Comparison of ENCODE assay signal across 25 cellular contexts in genomic region chr20:8805737-8806442, GRCh38.
DNase-seq lines count a peak whose midpoint lies in the region; ATAC-seq and TF ChIP-seq lines count a peak whose summit lies in the region.
"Had no signal": no experiment of that assay in that cellular context is flagged by ENCODE, and none has a peak within 500 bp of the region (broad histone marks: within the 10 kb centered on the region; RNA-seq: fewer than 3 reads in every experiment).

No MANE protein-coding gene starts in this region.

- no peaks in the 10 kb centered on the region for H3K9me3 ChIP-seq in H9 (ENCODE audit: control insufficient read depth, low read depth, low read length)
- no peaks in the 10 kb centered on the region for H3K9me3 ChIP-seq in PC-3 (ENCODE audit: low read length)
- H3K9me3 ChIP-seq: colonic mucosa, left lung, SK-N-SH, uterus had no signal

- no CpG with 5 or more reads among the region's 6 CpGs for WGBS in H9 (ENCODE audit: extremely low coverage, insufficient read length, low lambda C conversion rate)
- WGBS in lower leg skin, 2 donors = 87 to 92% methylated on average over 6 of the region's 6 CpGs

- no peaks in the 10 kb centered on the region for H3K27me3 ChIP-seq in H9 (ENCODE audit: insufficient read depth, low read length)
- no peaks in the 10 kb centered on the region for H3K27me3 ChIP-seq in PC-3 (ENCODE audit: low read length)
- H3K27me3 ChIP-seq: colonic mucosa, left lung, uterus had no signal

- TF ChIP-seq CTCF in H9 (conservative IDR thresholded peaks at IDR 0.05) (no peak), PC-3 (conservative IDR thresholded peaks at IDR 0.05; ENCODE audit: low read depth, low read length) (no peak), nephron progenitor cell (IDR thresholded peaks at IDR 0.05) (no peak), lower leg skin (IDR thresholded peaks at IDR 0.05) (no peak)

- POLR2A ChIA-PET in PC-3 (lab: Charles Lee; ENCODE audit: unreplicated experiment) = no interaction called here

- H3K27ac Mint-ChIP-seq in H9 = peak overlapping the region in 2 of 3 experiments; percentile 54 to 69; a peak in 2 of 7 replicates
- H3K27ac Mint-ChIP-seq in nephron progenitor cell = peak overlapping the region; percentile 39
- H3K27ac Mint-ChIP-seq: activated naive CD4-positive, alpha-beta T cell treated with anti-CD3 and anti-CD28 coated beads, Interleukin-2, amount 50 U/mL, for 24 hours; progenitor cell of endocrine pancreas had no signal

- H3K4me3 ChIP-seq in PC-3 (ENCODE audit: low read length) (no peak overlapping the region), lower leg skin (ENCODE audit: low read depth, poor library complexity, severe bottlenecking) (no peak overlapping the region)
- H3K4me3 ChIP-seq: colonic mucosa, left lung, skin epidermis, uterus had no signal

- no peak overlapping the region for H2BK5ac ChIP-seq in H9 (ENCODE audit: insufficient read length, low read length)

- H2BK120ac ChIP-seq in H9 (ENCODE audit: low read depth, low read length, poor library complexity, severe bottlenecking) = no peak overlapping the region

- H3K36me3 ChIP-seq in PC-3 (ENCODE audit: low read depth, low read length) = no peaks in the 10 kb centered on the region
- H3K36me3 ChIP-seq: colonic mucosa, left lung, uterus had no signal

- H3K9me3 Mint-ChIP-seq in H9 = no peaks in the 10 kb centered on the region
- no peaks in the 10 kb centered on the region for H3K9me3 Mint-ChIP-seq in nephron progenitor cell
- H3K9me3 Mint-ChIP-seq: activated naive CD4-positive, alpha-beta T cell treated with anti-CD3 and anti-CD28 coated beads, Interleukin-2, amount 50 U/mL, for 24 hours; neural crest cell had no signal

- DNase-seq in activated naive CD4-positive, alpha-beta T cell treated with Interleukin-2 at 50 U/mL for 16 hours = peak; percentile 1
- DNase-seq in activated naive CD4-positive, alpha-beta T cell (lab: John Stamatoyannopoulos, UW) = no peak
- DNase-seq in H9 (no peak), PC-3 (peak; percentile 44), nephron progenitor cell (no peak), activated gamma-delta T cell treated with Interleukin-2 at 50 U/mL for 16 hours (no peak), lower leg skin (ENCODE audit: low spot score in 2 of 2) (no peak)
- no peak for DNase-seq in stimulated activated naive CD4-positive, alpha-beta T cell treated with Interleukin-2 at 50 U/mL for 16 hours (lab: John Stamatoyannopoulos, UW)
- DNase-seq: activated CD4-positive, alpha-beta T cell treated with anti-CD3 and anti-CD28 coated beads for 1 hour; colonic mucosa; DMS153; GF-D8; head of caudate nucleus; Kasumi-1; left lung; NCI-H82; SK-N-SH; stimulated activated CD4-positive, alpha-beta T cell treated with anti-CD3 and anti-CD28 coated beads, Interleukin-2, amount 100 ng/mL, for 48 hours; substantia nigra; uterus had no signal

- H3K79me1 ChIP-seq in H9 (ENCODE audit: insufficient read depth, low read depth, low read length, poor library complexity, severe bottlenecking) = no peaks in the 10 kb centered on the region

- no peak overlapping the region for H4K5ac ChIP-seq in H9 (ENCODE audit: insufficient read length, low read depth, low read length)

- H3K36me3 Mint-ChIP-seq in H9 (ENCODE audit: insufficient read depth in 1 of 3, low read depth in 3 of 3) (no peaks in the 10 kb centered on the region), nephron progenitor cell (ENCODE audit: low read depth) (peaks cover 10% of the 10 kb centered on the region)
- H3K36me3 Mint-ChIP-seq: activated naive CD4-positive, alpha-beta T cell treated with anti-CD3 and anti-CD28 coated beads, Interleukin-2, amount 50 U/mL, for 24 hours had no signal

- H3K23me2 ChIP-seq in H9 (ENCODE audit: insufficient read length, low read depth, low read length, poor library complexity, severe bottlenecking) = no peaks in the 10 kb centered on the region

- H3K14ac ChIP-seq in H9 (ENCODE audit: insufficient read depth, low read length) = no peak overlapping the region

- CTCF ChIA-PET in PC-3 (lab: Charles Lee) = no interaction called here

- H3K9me2 ChIP-seq in PC-3 (replicated peaks; ENCODE audit: low read length) = no peaks in the 10 kb centered on the region
- H3K9me2 ChIP-seq: SK-N-SH had no signal

- no peak overlapping the region for H2AK5ac ChIP-seq in H9 (ENCODE audit: insufficient read length, low read length)

- no peak overlapping the region for H2BK15ac ChIP-seq in H9 (ENCODE audit: low read depth, low read length)

- H3K79me2 ChIP-seq in H9 (ENCODE audit: insufficient read depth, low read length) (no peaks in the 10 kb centered on the region), PC-3 (ENCODE audit: low read length) (no peaks in the 10 kb centered on the region)

- H4K20me1 ChIP-seq in H9 (ENCODE audit: control insufficient read depth, insufficient read depth, insufficient read length) = no peaks in the 10 kb centered on the region
- H4K20me1 ChIP-seq in PC-3 (ENCODE audit: low read length) = no peaks in the 10 kb centered on the region

- no peak overlapping the region for H3K4me3 Mint-ChIP-seq in H9
- no peak overlapping the region for H3K4me3 Mint-ChIP-seq in nephron progenitor cell
- H3K4me3 Mint-ChIP-seq: activated naive CD4-positive, alpha-beta T cell treated with anti-CD3 and anti-CD28 coated beads, Interleukin-2, amount 50 U/mL, for 24 hours; neural crest cell had no signal

- H3K23ac ChIP-seq in H9 (ENCODE audit: insufficient read length, low read depth, low read length) = no peak overlapping the region

- no peak overlapping the region for H4K8ac ChIP-seq in H9 (replicated peaks; ENCODE audit: insufficient read length, low read depth, low read length)

- H4K91ac ChIP-seq in H9 (ENCODE audit: insufficient read length, low read depth, low read length) = no peak overlapping the region

- no TSS peak for BruUV-seq in PC-3 (replicated peaks; lab: Mats Ljungman, UMichigan)

- no peak overlapping the region for H3K56ac ChIP-seq in H9 (ENCODE audit: insufficient read length, low read depth, low read length)

- TF ChIP-seq POLR2A in lower leg skin (IDR thresholded peaks at IDR 0.05) = no peak

- intact Hi-C loops in PC-3 (cut with micrococcal nuclease) = no loop called here
- intact Hi-C loops in lower leg skin (cut with DNase I; ENCODE audit: low total_unique reads) = no loop called here

- H2BK20ac ChIP-seq in H9 (ENCODE audit: low read depth, low read length, poor library complexity, severe bottlenecking) = no peak overlapping the region

- H3K27ac ChIP-seq in H9 (ENCODE audit: insufficient read length, low read depth, low read length) (no peak overlapping the region), PC-3 (ENCODE audit: low read length) (no peak overlapping the region)
- H3K27ac ChIP-seq: C4-2B, colonic mucosa, left lung, skin epidermis, uterus had no signal

- no peak overlapping the region for H3K18ac ChIP-seq in H9 (ENCODE audit: insufficient read length, low read depth, low read length)

- no peak overlapping the region for H3T11ph ChIP-seq in H9 (ENCODE audit: low read length)

- peaks cover 46 to 51% of the 10 kb centered on the region in 2 experiments for H3K4me1 Mint-ChIP-seq in H9
- H3K4me1 Mint-ChIP-seq in nephron progenitor cell = peaks cover 71% of the 10 kb centered on the region
- H3K4me1 Mint-ChIP-seq: activated naive CD4-positive, alpha-beta T cell treated with anti-CD3 and anti-CD28 coated beads, Interleukin-2, amount 50 U/mL, for 24 hours had no signal

- H3K4me2 ChIP-seq in H9 (ENCODE audit: insufficient read depth, insufficient read length, low read length) = no peak overlapping the region
- H3K4me2 ChIP-seq in PC-3 (ENCODE audit: low read length) = no peak overlapping the region
- H3K4me2 ChIP-seq: SK-N-SH had no signal

- peak; percentile 60 for ATAC-seq in PC-3
- ATAC-seq: left lung had no signal

- no peak overlapping the region for H3K4ac ChIP-seq in H9 (ENCODE audit: low read depth, low read length)

- H3K4me1 ChIP-seq in H9 (ENCODE audit: insufficient read depth, low read length) = peaks cover 13% of the 10 kb centered on the region; the same call in 1 of the 2 replicates
- peaks cover 4% of the 10 kb centered on the region; the same call in 1 of the 2 replicates for H3K4me1 ChIP-seq in PC-3 (ENCODE audit: insufficient read depth, low read length)
- H3K4me1 ChIP-seq: colonic mucosa, left lung, uterus had no signal

- no peak overlapping the region for H2BK12ac ChIP-seq in H9 (ENCODE audit: insufficient read length, low read depth, low read length)

- H2AFZ ChIP-seq in H9 (ENCODE audit: low read length) = no peak overlapping the region
- H2AFZ ChIP-seq in PC-3 (ENCODE audit: low read length) = no peak overlapping the region

- H3F3A ChIP-seq in PC-3 (ENCODE audit: low read length, unreplicated experiment) = no peaks in the 10 kb centered on the region

- H3K9ac ChIP-seq in H9 (ENCODE audit: extremely low read depth, insufficient read length, low read length) (no peak overlapping the region), PC-3 (ENCODE audit: low read length) (no peak overlapping the region)
- H3K9ac ChIP-seq: SK-N-SH had no signal

- no peaks in the 10 kb centered on the region; the same call in 1 of the 2 replicates for H3K27me3 Mint-ChIP-seq in H9 (ENCODE audit: low read depth)
- H3K27me3 Mint-ChIP-seq in nephron progenitor cell (ENCODE audit: low read depth, poor library complexity) = peaks cover 3% of the 10 kb centered on the region
- H3K27me3 Mint-ChIP-seq: activated naive CD4-positive, alpha-beta T cell treated with anti-CD3 and anti-CD28 coated beads, Interleukin-2, amount 50 U/mL, for 24 hours; progenitor cell of endocrine pancreas had no signal

Comparison
In these comparisons a context has a peak if more than half of its experiments do, and no peak if none do; other contexts are left out.
1. DNase-seq: peak in activated naive CD4-positive, alpha-beta T cell treated with Interleukin-2 at 50 U/mL for 16 hours (single experiment) and PC-3 (single experiment); none in activated naive CD4-positive, alpha-beta T cell (0 of 4), H9 (single experiment), nephron progenitor cell (single experiment), stimulated activated naive CD4-positive, alpha-beta T cell treated with Interleukin-2 at 50 U/mL for 16 hours (single experiment), activated gamma-delta T cell treated with Interleukin-2 at 50 U/mL for 16 hours (single experiment) and lower leg skin (0 of 2).